ENCODE assay signal across 8 cellular contexts in the genomic region with DNA sequence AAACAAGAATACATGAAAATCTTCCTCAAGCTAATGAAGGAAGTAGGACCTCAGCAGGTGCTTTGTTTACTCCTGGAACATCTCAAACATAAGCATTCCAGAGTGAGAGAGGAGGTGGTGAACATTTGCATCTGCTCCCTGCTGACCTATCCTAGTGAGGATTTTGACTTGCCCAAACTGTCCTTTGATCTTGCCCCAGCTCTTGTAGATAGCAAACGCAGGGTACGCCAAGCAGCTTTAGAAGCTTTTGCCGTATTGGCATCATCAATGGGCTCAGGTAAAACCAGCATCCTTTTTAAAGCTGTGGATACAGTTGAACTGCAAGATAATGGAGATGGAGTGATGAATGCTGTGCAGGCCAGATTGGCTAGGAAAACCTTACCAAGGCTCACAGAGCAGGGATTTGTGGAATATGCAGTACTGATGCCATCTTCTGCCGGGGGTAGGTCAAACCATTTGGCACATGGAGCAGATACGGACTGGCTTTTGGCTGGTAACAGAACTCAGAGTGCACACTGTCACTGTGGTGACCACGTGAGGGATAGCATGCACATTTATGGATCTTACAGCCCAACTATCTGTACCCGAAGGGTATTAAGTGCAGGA. TPM values are rescaled to one million over a fixed set of nuclear protein-coding genes. Genes with fewer than 3 reads are reported as not detected.
DNase-seq lines count a peak whose midpoint lies in the region; FAIRE-seq and TF ChIP-seq lines count a peak whose summit lies in the region.

No MANE protein-coding gene starts in this region.

- H3K36me3 ChIP-seq in ascending aorta = peaks cover 0 to 7% of the 10 kb centered on the region in 2 donors
- H3K36me3 ChIP-seq in vagina = no peaks in the 10 kb centered on the region

- H3K27ac ChIP-seq in ascending aorta = no peak overlapping the region
- H3K27ac ChIP-seq in vagina = no peak overlapping the region

- peak overlapping the region; percentile 83 to 96 for H3K4me3 ChIP-seq in ascending aorta
- H3K4me3 ChIP-seq in vagina = peak overlapping the region; percentile 86 to 90

- FAIRE-seq in RCC 7860 (lab: Jason Lieb, UNC) = no peak

- H3K27me3 ChIP-seq in ascending aorta (no peaks in the 10 kb centered on the region), vagina (no peaks in the 10 kb centered on the region)

- TF ChIP-seq CTCF in AG09319 (IDR thresholded peaks at IDR 0.05; ENCODE audit: low read depth, low read length) (peak; percentile 9), ascending aorta (IDR thresholded peaks at IDR 0.05) (no peak), vagina (IDR thresholded peaks at IDR 0.05) (no peak)

- no peak for DNase-seq in AG09319 (ENCODE audit: extremely low read depth, low read depth)
- peak; percentile 13 for DNase-seq in H4 (ENCODE audit: low spot score)
- DNase-seq in ascending aorta (ENCODE audit: low spot score in 2 of 2) = no peak
- peak; percentile 17 for DNase-seq in left kidney (ENCODE audit: low read depth, low spot score)
- DNase-seq in vagina (ENCODE audit: extremely low spot score in 2 of 2) = no peak
- no peak for DNase-seq in inferior parietal cortex (ENCODE audit: extremely low spot score)
- DNase-seq in RCC 7860 (ENCODE audit: low spot score) = no peak
- DNase-seq in activated CD4-positive, CD25-positive, alpha-beta regulatory T cell (lab: John Stamatoyannopoulos, UW) = no peak

- H3K9me3 ChIP-seq in ascending aorta (no peaks in the 10 kb centered on the region), vagina (no peaks in the 10 kb centered on the region)

- intact Hi-C loops in ascending aorta (cut with DNase I) (loop anchor here (5.0 kb wide), 1 partner anchor 52 kb away; no protein-coding TSS in a partner anchor), vagina (cut with DNase I) (no loop called here)

- TF ChIP-seq POLR2A in vagina (IDR thresholded peaks at IDR 0.05) = no peak

- H3K4me1 ChIP-seq in ascending aorta (peaks cover 4 to 28% of the 10 kb centered on the region in 2 donors), vagina (peaks cover 82% of the 10 kb centered on the region)

RNA-seq across cellular contexts. Expression of a gene that starts 1.9 kb away (rescaled TPM):
- 8.2 and 12.3 TPM in 2 replicates for total RNA-seq in H4 (2014; rRNA removed; shearing (Covaris generic))
- total RNA-seq in ascending aorta (1.8 TPM), vagina (13.0 TPM)

RNA-seq across cellular contexts. Expression of a gene that starts 2.1 kb away (rescaled TPM):
- 2.6 and 4.5 TPM in 2 replicates for total RNA-seq in H4 (2014; rRNA removed; shearing (Covaris generic))
- 6.1 TPM for total RNA-seq in ascending aorta
- 12.8 TPM for total RNA-seq in vagina

Comparison
In these comparisons a context has a peak if more than half of its experiments do, and no peak if none do; other contexts are left out.
1. DNase-seq: peak in H4 (single experiment) and left kidney (single experiment); none in AG09319 (single experiment), ascending aorta (0 of 2), vagina (0 of 2), inferior parietal cortex (single experiment), RCC 7860 (single experiment) and activated CD4-positive, CD25-positive, alpha-beta regulatory T cell (0 of 4).